ENCODE assay signal across 14 cellular contexts in the genomic region with DNA sequence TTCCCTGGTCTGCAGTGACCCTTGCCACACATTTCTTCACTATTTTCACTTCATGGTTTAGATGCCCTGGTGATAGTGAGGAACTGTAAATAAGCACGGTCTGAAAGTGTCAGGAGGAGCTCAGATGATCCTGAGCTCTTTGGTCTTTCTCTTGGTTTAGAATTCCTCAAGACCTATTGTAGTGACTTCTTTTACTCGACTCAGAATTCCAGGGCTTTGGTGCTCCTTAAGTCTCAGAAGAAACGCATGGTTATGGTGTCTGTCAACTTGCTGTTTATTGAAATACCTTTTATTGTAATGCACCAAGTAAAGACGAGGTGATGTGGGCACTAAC.
DNase-seq lines count a peak whose midpoint lies in the region; ATAC-seq and TF ChIP-seq lines count a peak whose summit lies in the region.
"Had no signal": no experiment of that assay in that cellular context is flagged by ENCODE, and none has a peak within 500 bp of the region (broad histone marks: within the 10 kb centered on the region; RNA-seq: fewer than 3 reads in every experiment).

No MANE protein-coding gene starts in this region.

- H3K9me3 ChIP-seq in HUES48 (ENCODE audit: control insufficient read depth, insufficient read depth, low read length) (no peaks in the 10 kb centered on the region), colonic mucosa (no peaks in the 10 kb centered on the region), mesodermal cell (ENCODE audit: control insufficient read depth, low read length) (no peaks in the 10 kb centered on the region), suprapubic skin (no peaks in the 10 kb centered on the region)

- intact Hi-C loops in colonic mucosa (cut with DNase I) = no loop called here

- H3K4me3 ChIP-seq in HUES48 (ENCODE audit: low read depth, low read length) = no peak overlapping the region
- no peak overlapping the region for H3K4me3 ChIP-seq in colonic mucosa
- no peak overlapping the region for H3K4me3 ChIP-seq in mesodermal cell (ENCODE audit: extremely low read depth, insufficient read depth, low read length, poor library complexity, severe bottlenecking)
- H3K4me3 ChIP-seq in suprapubic skin = no peak overlapping the region

- DNase-seq in colonic mucosa (no peak), suprapubic skin (ENCODE audit: low spot score in 2 of 2) (no peak), GF-D8 (lab: John Stamatoyannopoulos, UW) (no peak), SKM-1 treated with dmso at 0.1 percent for 144 hours (lab: John Stamatoyannopoulos, UW; ENCODE audit: unreplicated experiment) (no peak)
- no peak for DNase-seq in activated T-cell treated with anti-CD3 and anti-CD28 coated beads, Interleukin-2, amount 50 U/mL, for 1 hour
- DNase-seq: activated CD8-positive, alpha-beta memory T cell treated with anti-CD3 and anti-CD28 coated beads for 24 hours; CD8-positive, alpha-beta memory T cell; NCI-H1048; NCI-H524 treated with DMSO at 0.1 percent for 48 hours had no signal

- H3K27me3 ChIP-seq in HUES48 (ENCODE audit: control insufficient read depth, insufficient read depth, low read length) (no peaks in the 10 kb centered on the region), colonic mucosa (no peaks in the 10 kb centered on the region), suprapubic skin (no peaks in the 10 kb centered on the region)

- no peak for TF ChIP-seq POLR2A in suprapubic skin (IDR thresholded peaks at IDR 0.05)

- H3K9ac ChIP-seq in HUES48 (ENCODE audit: low read depth, low read length) (no peak overlapping the region), colonic mucosa (ENCODE audit: low read depth in 2 of 2, low read length in 2 of 2) (no peak overlapping the region)

- 23% methylated on average over 2 of the region's 4 CpGs; no CpG with 5 or more reads in 1 of the 2 experiments for whole genome bisulfite sequencing in mesodermal cell (ENCODE audit: insufficient coverage in 2 of 2), 2 experiments
- 63% methylated on average over 4 of the region's 4 CpGs for WGBS in suprapubic skin

- H3K36me3 ChIP-seq in HUES48 (ENCODE audit: control insufficient read depth, insufficient read depth, low read length) (no peaks in the 10 kb centered on the region), colonic mucosa (no peaks in the 10 kb centered on the region), mesodermal cell (ENCODE audit: control insufficient read depth, insufficient read depth, low read length) (peaks cover 5% of the 10 kb centered on the region), suprapubic skin (no peaks in the 10 kb centered on the region)

- peaks cover 55% of the 10 kb centered on the region for H3K4me1 ChIP-seq in HUES48 (ENCODE audit: control insufficient read depth, insufficient read depth, low read length)
- H3K4me1 ChIP-seq in colonic mucosa = no peaks in the 10 kb centered on the region
- H3K4me1 ChIP-seq in mesodermal cell (ENCODE audit: control insufficient read depth, insufficient read depth, low read length, poor library complexity, severe bottlenecking) = peaks cover 66% of the 10 kb centered on the region
- peaks cover 54% of the 10 kb centered on the region for H3K4me1 ChIP-seq in suprapubic skin

- TF ChIP-seq EP300 in suprapubic skin (IDR thresholded peaks at IDR 0.05) = no peak

- TF ChIP-seq CTCF in colonic mucosa (IDR thresholded peaks at IDR 0.05) (no peak), suprapubic skin (IDR thresholded peaks at IDR 0.05) (no peak)

- H3K27ac ChIP-seq in HUES48 (ENCODE audit: low read depth, low read length) (peak overlapping the region; percentile 92), colonic mucosa (peak overlapping the region; percentile 53), mesodermal cell (ENCODE audit: low read depth, low read length, severe bottlenecking) (peak overlapping the region; percentile 98), suprapubic skin (peak overlapping the region; percentile 91)
- H3K27ac ChIP-seq: HL-60 had no signal

- ATAC-seq in HG03159 (IDR thresholded peaks at IDR 0.05; ENCODE audit: unreplicated experiment) = no peak
- ATAC-seq: stimulated activated effector memory CD8-positive, alpha-beta T cell treated with anti-CD3 and anti-CD28 coated beads, Interleukin-12 subunit alpha, Interleukin-12 subunit beta, amount 100 ng/mL, for 72 hours had no signal
